Comparison of ENCODE assay signal across 17 cellular contexts in the genomic region with DNA sequence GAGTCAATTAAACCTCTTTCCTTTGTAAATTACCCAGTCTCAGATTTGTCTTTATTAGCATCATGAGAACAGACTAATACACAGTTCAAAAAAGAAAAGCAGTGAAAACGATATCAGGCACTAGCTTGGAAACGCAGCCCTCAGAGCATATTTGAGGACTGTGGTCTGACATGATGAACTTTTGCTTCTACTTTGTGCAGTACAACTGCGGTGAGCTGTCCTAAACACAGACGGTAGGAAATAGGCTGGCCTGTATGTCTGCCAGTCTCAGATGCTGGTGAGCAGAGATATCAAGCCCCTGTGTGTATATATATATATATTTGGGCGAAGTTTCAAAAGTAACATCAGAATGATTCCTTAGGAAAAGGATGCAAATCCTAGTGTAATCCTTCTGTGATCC.
DNase-seq lines count a peak whose midpoint lies in the region; ATAC-seq and TF ChIP-seq lines count a peak whose summit lies in the region.
"Had no signal": no experiment of that assay in that cellular context is flagged by ENCODE, and none has a peak within 500 bp of the region (broad histone marks: within the 10 kb centered on the region; RNA-seq: fewer than 3 reads in every experiment).

No MANE protein-coding gene starts in this region.

- no peak overlapping the region for H3K4me3 ChIP-seq in right atrium auricular region
- H3K4me3 ChIP-seq in testis: no peak overlapping the region
- H3K4me3 ChIP-seq: BLaER1 treated with 17β-estradiol and CSF1 and Interleukin-3, amounts not matched to agents 10 nM and 100 nM; MG63 had no signal

- no peak overlapping the region for H3K4me3 Mint-ChIP-seq in mesothelial cell of epicardium
- H3K4me3 Mint-ChIP-seq in activated T-cell treated with anti-CD3 and anti-CD28 coated beads, Interleukin-2, amount 50 U/mL, for 24 hours: no peak overlapping the region

- no peak for TF ChIP-seq POLR2A in testis (IDR thresholded peaks at IDR 0.05)

- H3K9me3 Mint-ChIP-seq in mesothelial cell of epicardium: peaks cover 18% of the 10 kb centered on the region
- no peaks in the 10 kb centered on the region for H3K9me3 Mint-ChIP-seq in activated T-cell treated with anti-CD3 and anti-CD28 coated beads, Interleukin-2, amount 50 U/mL, for 24 hours

- H3K4me1 ChIP-seq in right atrium auricular region (peaks cover 0 to 9% of the 10 kb centered on the region in 2 donors), testis (peaks cover 8% of the 10 kb centered on the region)
- H3K4me1 ChIP-seq: BLaER1 treated with 17β-estradiol and CSF1 and Interleukin-3, amounts not matched to agents 10 nM and 100 nM had no signal

- ATAC-seq in Right ventricle myocardium superior (ENCODE audit: poor library complexity) (peak; percentile 38), GM19467 (IDR thresholded peaks at IDR 0.05; ENCODE audit: unreplicated experiment) (no peak), HG02763 (IDR thresholded peaks at IDR 0.05; ENCODE audit: unreplicated experiment) (no peak)
- ATAC-seq: HepG2 had no signal

- WGBS in testis, 2 donors: 54 to 70% methylated on average over 5 of the region's 5 CpGs

- peaks cover 26% of the 10 kb centered on the region for H3K36me3 Mint-ChIP-seq in mesothelial cell of epicardium
- H3K36me3 Mint-ChIP-seq in activated T-cell treated with anti-CD3 and anti-CD28 coated beads, Interleukin-2, amount 50 U/mL, for 24 hours (ENCODE audit: low read depth): no peaks in the 10 kb centered on the region

- H3K27ac ChIP-seq in right atrium auricular region (no peak overlapping the region), testis (no peak overlapping the region)
- H3K27ac ChIP-seq: 22Rv1; BLaER1 treated with 17β-estradiol and CSF1 and Interleukin-3, amounts not matched to agents 10 nM and 100 nM had no signal

- no peaks in the 10 kb centered on the region for H3K27me3 Mint-ChIP-seq in mesothelial cell of epicardium (ENCODE audit: low read depth)
- H3K27me3 Mint-ChIP-seq in activated T-cell treated with anti-CD3 and anti-CD28 coated beads, Interleukin-2, amount 50 U/mL, for 24 hours: peaks cover 11% of the 10 kb centered on the region

- H3K27ac Mint-ChIP-seq in mesothelial cell of epicardium: peak overlapping the region; percentile 86
- no peak overlapping the region for H3K27ac Mint-ChIP-seq in activated T-cell treated with anti-CD3 and anti-CD28 coated beads, Interleukin-2, amount 50 U/mL, for 24 hours

- H3K36me3 ChIP-seq in right atrium auricular region: no peaks in the 10 kb centered on the region
- H3K36me3 ChIP-seq in testis (ENCODE audit: low read depth, missing control alignments): no peaks in the 10 kb centered on the region
- H3K36me3 ChIP-seq: BLaER1 treated with 17β-estradiol and CSF1 and Interleukin-3, amounts not matched to agents 10 nM and 100 nM; MG63 had no signal

- peaks cover 26% of the 10 kb centered on the region for H3K4me1 Mint-ChIP-seq in mesothelial cell of epicardium
- peaks cover 2% of the 10 kb centered on the region for H3K4me1 Mint-ChIP-seq in activated T-cell treated with anti-CD3 and anti-CD28 coated beads, Interleukin-2, amount 50 U/mL, for 24 hours (ENCODE audit: low read depth)

- H3K9me3 ChIP-seq in right atrium auricular region: no peaks in the 10 kb centered on the region
- H3K9me3 ChIP-seq in testis: no peaks in the 10 kb centered on the region
- H3K9me3 ChIP-seq: MG63 had no signal

- H3K27me3 ChIP-seq in right atrium auricular region (no peaks in the 10 kb centered on the region), testis (no peaks in the 10 kb centered on the region)
- H3K27me3 ChIP-seq: BLaER1 treated with 17β-estradiol and CSF1 and Interleukin-3, amounts not matched to agents 10 nM and 100 nM; MG63 had no signal

- no peak for DNase-seq in Right ventricle myocardium superior
- no peak for DNase-seq in right atrium auricular region (ENCODE audit: low spot score)
- DNase-seq in fibroblast of gingiva (ENCODE audit: low read depth): peak; percentile 5
- DNase-seq in mesothelial cell of epicardium (ENCODE audit: low spot score in 2 of 2, unreplicated experiment in 2 of 2): no peak
- DNase-seq in activated T-cell treated with anti-CD3 and anti-CD28 coated beads, Interleukin-2, amount 50 U/mL, for 24 hours: no peak
- no peak for DNase-seq in testis
- DNase-seq: MG63, NCI-H1105, NCI-H1694 treated with DMSO at 0.1 percent for 48 hours, NCI-H446 treated with DMSO at 0.1 percent for 48 hours, NCI-H774, SHP77 treated with DMSO at 0.1 percent for 48 hours had no signal

- no peak for TF ChIP-seq CTCF in right atrium auricular region (IDR thresholded peaks at IDR 0.05)
- TF ChIP-seq CTCF in mesothelial cell of epicardium (IDR thresholded peaks at IDR 0.05; ENCODE audit: unreplicated experiment): no peak
- TF ChIP-seq CTCF in testis (IDR thresholded peaks at IDR 0.05): no peak

- intact Hi-C loops in Right ventricle myocardium superior (cut with DNase I): no loop called here
- intact Hi-C loops in testis (cut with DNase I; ENCODE audit: low total_unique reads): no loop called here
